15 cellular contexts compared by ENCODE assay signal in genomic region chr15:44295909-44296420, GRCh38. TPM values are rescaled to one million over a fixed set of nuclear protein-coding genes. Genes with fewer than 3 reads are reported as not detected.
DNase-seq lines count a peak whose midpoint lies in the region; ATAC-seq and TF ChIP-seq lines count a peak whose summit lies in the region.
"Had no signal": no experiment of that assay in that cellular context is flagged by ENCODE, and none has a peak within 500 bp of the region (broad histone marks: within the 10 kb centered on the region; RNA-seq: fewer than 3 reads in every experiment).

No MANE protein-coding gene starts in this region.

- no peak overlapping the region for H3K4me3 ChIP-seq in CD4-positive, alpha-beta memory T cell (ENCODE audit: low read length in 2 of 2)
- no peak overlapping the region for H3K4me3 ChIP-seq in PC-3 (ENCODE audit: low read length)
- H3K4me3 ChIP-seq in neutrophil (ENCODE audit: low read depth in 1 of 2, low read length in 1 of 2) = no peak overlapping the region
- no peak overlapping the region for H3K4me3 ChIP-seq in osteoblast (ENCODE audit: insufficient read depth, low read length)

- TF ChIP-seq CTCF in PC-3 (conservative IDR thresholded peaks at IDR 0.05; ENCODE audit: low read depth, low read length) (no peak), neutrophil (IDR thresholded peaks at IDR 0.05) (no peak), osteoblast (IDR thresholded peaks at IDR 0.05; ENCODE audit: extremely low read depth, low read depth, low read length) (no peak)

- peaks cover 35 to 58% (median 47%) of the 10 kb centered on the region in 4 donors for H3K4me1 Mint-ChIP-seq in CD4-positive, alpha-beta memory T cell

- BruUV-seq in PC-3 (replicated peaks; lab: Mats Ljungman, UMichigan) = no TSS peak

- no peak for DNase-seq in CD4-positive, alpha-beta memory T cell
- DNase-seq in PC-3 (no peak), epithelial cell of prostate (ENCODE audit: low read depth, low spot score) (no peak), NCI-H345 (lab: John Stamatoyannopoulos, UW) (no peak), osteoblast (ENCODE audit: insufficient read length, low spot score, missing footprints) (no peak)
- DNase-seq in stimulated activated naive CD8-positive, alpha-beta T cell treated with anti-CD3 and anti-CD28 coated beads, Interleukin-15, Interleukin-2, amounts not matched to agents 100 U/mL and 50 U/mL, for 24 hours = no peak
- DNase-seq: activated CD4-positive, alpha-beta memory T cell treated with anti-CD3 and anti-CD28 coated beads for 36 hours; activated effector memory CD4-positive, alpha-beta T cell treated with anti-CD3 and anti-CD28 coated beads, Interleukin-2, amount 50 U/mL, for 16 hours; caudate nucleus; right cardiac atrium; stimulated activated CD4-positive, alpha-beta T cell treated with anti-CD3 and anti-CD28 coated beads, Interleukin-4, amount 100 ng/mL, for 4 hours; stimulated activated naive CD4-positive, alpha-beta T cell treated with Interleukin-2 at 50 U/mL for 16 hours; T-helper 2 cell had no signal

- peaks cover 0 to 2% (median 0%) of the 10 kb centered on the region in 8 donors for H3K9me3 Mint-ChIP-seq in CD4-positive, alpha-beta memory T cell
- H3K9me3 Mint-ChIP-seq: activated CD4-positive, alpha-beta memory T cell treated with anti-CD3 and anti-CD28 coated beads for 36 hours had no signal

- no peaks in the 10 kb centered on the region for H3K27me3 Mint-ChIP-seq in CD4-positive, alpha-beta memory T cell
- H3K27me3 Mint-ChIP-seq: activated CD4-positive, alpha-beta memory T cell treated with anti-CD3 and anti-CD28 coated beads for 36 hours had no signal

- no peak for ATAC-seq in PC-3
- ATAC-seq in HG02642 (IDR thresholded peaks at IDR 0.05; ENCODE audit: poor library complexity, unreplicated experiment) = no peak
- ATAC-seq in stimulated activated naive CD8-positive, alpha-beta T cell treated with anti-CD3 and anti-CD28 coated beads, Interleukin-15, Interleukin-2, amounts not matched to agents 100 U/mL and 50 U/mL, for 24 hours = no peak

- no peak overlapping the region for H2AFZ ChIP-seq in PC-3 (ENCODE audit: low read length)
- no peak overlapping the region for H2AFZ ChIP-seq in osteoblast (ENCODE audit: low read length)

- no peaks in the 10 kb centered on the region for H3K36me3 ChIP-seq in CD4-positive, alpha-beta memory T cell (ENCODE audit: insufficient read depth, low read length)
- H3K36me3 ChIP-seq in PC-3 (ENCODE audit: low read depth, low read length) = no peaks in the 10 kb centered on the region; the same call in 1 of the 2 replicates
- no peaks in the 10 kb centered on the region for H3K36me3 ChIP-seq in neutrophil
- H3K36me3 ChIP-seq in osteoblast (ENCODE audit: insufficient read depth, low read length) = no peaks in the 10 kb centered on the region

- H3F3A ChIP-seq in PC-3 (ENCODE audit: low read length, unreplicated experiment) = peaks cover 6% of the 10 kb centered on the region

- intact Hi-C loops in CD4-positive, alpha-beta memory T cell (cut with micrococcal nuclease) = no loop called here
- intact Hi-C loops in PC-3 (cut with micrococcal nuclease) = no loop called here

- POLR2A ChIA-PET in CD4-positive, alpha-beta memory T cell (lab: Charles Lee; ENCODE audit: partially characterized antibody) = interaction anchor here (1.4 kb wide), 1 partner anchor 8 kb away, joined by 8 read pairs; the partner anchor contains the start of gene GOLM2
- POLR2A ChIA-PET in PC-3 (lab: Charles Lee; ENCODE audit: unreplicated experiment) = interaction anchor here (0.5 to 0.6 kb wide), 3 partner anchors 7 to 492 kb away, joined by 3 read pairs; partner anchors contain the start of gene GOLM2

- no peaks in the 10 kb centered on the region for H3K27me3 ChIP-seq in CD4-positive, alpha-beta memory T cell (ENCODE audit: insufficient read depth, low read length)
- H3K27me3 ChIP-seq in PC-3 (ENCODE audit: low read length) = no peaks in the 10 kb centered on the region
- no peaks in the 10 kb centered on the region for H3K27me3 ChIP-seq in neutrophil
- no peaks in the 10 kb centered on the region for H3K27me3 ChIP-seq in osteoblast (ENCODE audit: insufficient read depth, low read length)

- no peak overlapping the region for H3K27ac ChIP-seq in CD4-positive, alpha-beta memory T cell (ENCODE audit: low read depth, low read length)
- H3K27ac ChIP-seq in PC-3 (ENCODE audit: low read length) (peak overlapping the region; percentile 88), epithelial cell of prostate (peak overlapping the region; percentile 77), neutrophil (peak overlapping the region; percentile 65), osteoblast (ENCODE audit: low read depth, low read length) (no peak overlapping the region)

- H3K4me2 ChIP-seq in PC-3 (ENCODE audit: low read length) (peak overlapping the region; percentile 69), osteoblast (ENCODE audit: insufficient read depth, low read length) (no peak overlapping the region)

- H3K9me2 ChIP-seq in PC-3 (replicated peaks; ENCODE audit: low read length) = no peaks in the 10 kb centered on the region

- H3K4me3 Mint-ChIP-seq in CD4-positive, alpha-beta memory T cell = peak overlapping the region in 1 of 8 donors; percentile 41
- H3K4me3 Mint-ChIP-seq: activated CD4-positive, alpha-beta memory T cell treated with anti-CD3 and anti-CD28 coated beads for 36 hours had no signal

- no peaks in the 10 kb centered on the region for H4K20me1 ChIP-seq in PC-3 (ENCODE audit: low read length)
- peaks cover 31% of the 10 kb centered on the region for H4K20me1 ChIP-seq in osteoblast (ENCODE audit: insufficient read depth, low read length)

- H3K4me1 ChIP-seq in CD4-positive, alpha-beta memory T cell (ENCODE audit: insufficient read depth, low read length) = peaks cover 33% of the 10 kb centered on the region
- peaks cover 23% of the 10 kb centered on the region for H3K4me1 ChIP-seq in PC-3 (ENCODE audit: insufficient read depth, low read length)
- peaks cover 22 to 24% of the 10 kb centered on the region in 2 experiments for H3K4me1 ChIP-seq in neutrophil (ENCODE audit: control insufficient read depth in 1 of 2, insufficient read depth in 1 of 2, low read depth in 1 of 2, low read length in 1 of 2)
- peaks cover 9% of the 10 kb centered on the region for H3K4me1 ChIP-seq in osteoblast (ENCODE audit: insufficient read depth, low read length)

- H3K36me3 Mint-ChIP-seq in CD4-positive, alpha-beta memory T cell = peaks cover 15% of the 10 kb centered on the region in 2 donors

- CTCF ChIA-PET in CD4-positive, alpha-beta memory T cell (lab: Charles Lee; ENCODE audit: partially characterized antibody) = no interaction called here
- CTCF ChIA-PET in PC-3 (lab: Charles Lee) = no interaction called here

- H3K79me2 ChIP-seq in PC-3 (ENCODE audit: low read length) (peaks cover 44% of the 10 kb centered on the region), osteoblast (ENCODE audit: insufficient read depth, low read length) (peaks cover 90% of the 10 kb centered on the region)

- H3K9ac ChIP-seq in PC-3 (ENCODE audit: low read length) = no peak overlapping the region

- H3K27ac Mint-ChIP-seq in CD4-positive, alpha-beta memory T cell = peak overlapping the region in 5 of 7 donors; percentile 36 to 80 (median 70)

- H3K9me3 ChIP-seq in CD4-positive, alpha-beta memory T cell (ENCODE audit: control insufficient read depth in 1 of 2, low read length in 2 of 2) = no peaks in the 10 kb centered on the region
- H3K9me3 ChIP-seq in PC-3 (ENCODE audit: low read length) = no peaks in the 10 kb centered on the region
- H3K9me3 ChIP-seq in neutrophil = no peaks in the 10 kb centered on the region
- no peaks in the 10 kb centered on the region for H3K9me3 ChIP-seq in osteoblast (ENCODE audit: low read depth, low read length)

RNA-seq across cellular contexts. Expression of gene GOLM2, which starts 7.4 kb away (rescaled TPM):
- total RNA-seq in CD4-positive, alpha-beta memory T cell = 10 to 100 TPM; 52.4 to 53.3 TPM
- polyA plus RNA-seq in CD4-positive, alpha-beta memory T cell = 10 to 100 TPM; 48.4 to 58.4 TPM
- total RNA-seq in PC-3 (2014; rRNA removed) = 58.8 and 72.2 TPM in 2 replicates
- total RNA-seq in osteoblast = 170 and 193 TPM in 2 replicates

Comparison
In these comparisons a context has a peak if more than half of its experiments do, and no peak if none do; other contexts are left out.
1. H3K27ac ChIP-seq: peak in PC-3 (single experiment), epithelial cell of prostate (single experiment) and neutrophil (single experiment); none in CD4-positive, alpha-beta memory T cell (single experiment) and osteoblast (single experiment).